ENCODE assay signal across 22 cellular contexts in the genomic region with DNA sequence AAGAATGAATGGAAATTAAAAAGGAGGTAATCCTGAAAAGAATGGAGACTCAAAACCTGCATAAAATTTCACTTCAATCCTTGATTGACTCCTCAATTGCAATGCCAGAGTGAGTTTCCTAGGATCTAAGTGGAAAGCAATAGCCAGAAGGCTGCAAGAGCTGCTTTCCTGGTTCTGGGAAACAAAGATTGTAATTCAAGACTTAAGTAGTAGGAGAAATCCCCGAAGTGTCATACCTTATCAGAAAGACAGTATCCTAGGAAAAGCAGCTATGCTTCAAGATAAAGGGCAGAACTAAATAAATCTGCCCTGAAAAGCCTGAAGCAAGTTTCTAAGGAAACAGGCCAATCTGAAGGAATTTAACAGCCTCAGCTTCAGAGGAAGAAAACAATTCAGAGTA.
"Had no signal": no experiment of that assay in that cellular context is flagged by ENCODE, and none has a peak within 500 bp of the region (broad histone marks: within the 10 kb centered on the region; RNA-seq: fewer than 3 reads in every experiment).

No MANE protein-coding gene starts in this region.

- H3K4me1 ChIP-seq: esophagus muscularis mucosa, gastroesophageal sphincter, spleen, testis, tibial nerve, upper lobe of right lung, vagina had no signal

- H3K4me3 Mint-ChIP-seq: natural killer cell treated with Interleukin-12 subunit alpha and Interleukin-12 subunit beta and Interleukin-15 and Interleukin-18, amount 100 ng/mL, for 72 hours; stimulated activated memory B cell treated with anti-CD40 and anti-IgM and Interleukin-4, amounts not matched to agents 10 μg/mL and 1 μg/mL and 100 μg/mL, for 72 hours; stimulated activated naive CD8-positive, alpha-beta T cell treated with anti-CD3 and anti-CD28 coated beads, Interleukin-15, amount 100 ng/mL, for 72 hours had no signal

- H3K9me3 Mint-ChIP-seq: natural killer cell treated with Interleukin-12 subunit alpha and Interleukin-12 subunit beta and Interleukin-15 and Interleukin-18, amount 100 ng/mL, for 72 hours; stimulated activated memory B cell treated with anti-CD40 and anti-IgM and Interleukin-4, amounts not matched to agents 10 μg/mL and 1 μg/mL and 100 μg/mL, for 72 hours had no signal

- H3K9me3 ChIP-seq: esophagus muscularis mucosa, gastroesophageal sphincter, neutrophil, testis, tibial nerve, upper lobe of right lung, vagina had no signal

- H3K27me3 Mint-ChIP-seq: natural killer cell treated with Interleukin-12 subunit alpha and Interleukin-12 subunit beta and Interleukin-15 and Interleukin-18, amount 100 ng/mL, for 72 hours; stimulated activated memory B cell treated with anti-CD40 and anti-IgM and Interleukin-4, amounts not matched to agents 10 μg/mL and 1 μg/mL and 100 μg/mL, for 72 hours; stimulated activated naive CD8-positive, alpha-beta T cell treated with anti-CD3 and anti-CD28 coated beads, Interleukin-15, amount 100 ng/mL, for 72 hours had no signal

- ATAC-seq: gastroesophageal sphincter; left colon; natural killer cell treated with Interleukin-12 subunit alpha and Interleukin-12 subunit beta and Interleukin-15 and Interleukin-18, amount 100 ng/mL, for 72 hours; sciatic nerve; stimulated activated memory B cell treated with anti-CD40 and anti-IgM and Interleukin-4, amounts not matched to agents 10 μg/mL and 1 μg/mL and 100 μg/mL, for 72 hours; stimulated activated naive CD8-positive, alpha-beta T cell treated with anti-CD3 and anti-CD28 coated beads, Interleukin-15, amount 100 ng/mL, for 72 hours; upper lobe of right lung had no signal

- H3K27ac Mint-ChIP-seq: natural killer cell treated with Interleukin-12 subunit alpha and Interleukin-12 subunit beta and Interleukin-15 and Interleukin-18, amount 100 ng/mL, for 72 hours; stimulated activated memory B cell treated with anti-CD40 and anti-IgM and Interleukin-4, amounts not matched to agents 10 μg/mL and 1 μg/mL and 100 μg/mL, for 72 hours; stimulated activated naive CD8-positive, alpha-beta T cell treated with anti-CD3 and anti-CD28 coated beads, Interleukin-15, amount 100 ng/mL, for 72 hours had no signal

- H3K4me1 Mint-ChIP-seq: stimulated activated memory B cell treated with anti-CD40 and anti-IgM and Interleukin-4, amounts not matched to agents 10 μg/mL and 1 μg/mL and 100 μg/mL, for 72 hours; stimulated activated naive CD8-positive, alpha-beta T cell treated with anti-CD3 and anti-CD28 coated beads, Interleukin-15, amount 100 ng/mL, for 72 hours had no signal

- H3K27me3 ChIP-seq: dorsolateral prefrontal cortex, esophagus muscularis mucosa, gastroesophageal sphincter, neutrophil, spleen, testis, tibial nerve, upper lobe of right lung, vagina had no signal

- DNase-seq: cortex of kidney; dorsolateral prefrontal cortex; effector memory CD4-positive, alpha-beta T cell; glutamatergic neuron; left colon; midbrain; spleen; stimulated activated CD4-positive, alpha-beta T cell treated with anti-CD3 and anti-CD28 coated beads, Interleukin-15, amount 100 ng/mL, for 24 hours; stimulated activated CD4-positive, alpha-beta T cell treated with anti-CD3 and anti-CD28 coated beads, Interleukin-1b, Interleukin-23, amount 100 ng/mL, for 48 hours; stimulated activated CD4-positive, alpha-beta T cell treated with anti-CD3 and anti-CD28 coated beads, Interleukin-4, amount 100 ng/mL, for 24 hours; stimulated activated naive CD8-positive, alpha-beta T cell treated with anti-CD3 and anti-CD28 coated beads, Interleukin-15, amount 100 ng/mL, for 72 hours; testis; upper lobe of right lung had no signal

- H3K4me3 ChIP-seq: dorsolateral prefrontal cortex, esophagus muscularis mucosa, gastroesophageal sphincter, spleen, testis, tibial nerve, upper lobe of right lung, vagina had no signal

- H3K27ac ChIP-seq: dorsolateral prefrontal cortex, epithelial cell of prostate, esophagus muscularis mucosa, gastroesophageal sphincter, neutrophil, spleen, testis, tibial nerve, upper lobe of right lung, vagina had no signal

- H3K36me3 Mint-ChIP-seq: natural killer cell treated with Interleukin-12 subunit alpha and Interleukin-12 subunit beta and Interleukin-15 and Interleukin-18, amount 100 ng/mL, for 72 hours; stimulated activated memory B cell treated with anti-CD40 and anti-IgM and Interleukin-4, amounts not matched to agents 10 μg/mL and 1 μg/mL and 100 μg/mL, for 72 hours had no signal

- H3K36me3 ChIP-seq: esophagus muscularis mucosa, gastroesophageal sphincter, neutrophil, spleen, tibial nerve, upper lobe of right lung, vagina had no signal
